18 cellular contexts compared by ENCODE assay signal in the genomic region with DNA sequence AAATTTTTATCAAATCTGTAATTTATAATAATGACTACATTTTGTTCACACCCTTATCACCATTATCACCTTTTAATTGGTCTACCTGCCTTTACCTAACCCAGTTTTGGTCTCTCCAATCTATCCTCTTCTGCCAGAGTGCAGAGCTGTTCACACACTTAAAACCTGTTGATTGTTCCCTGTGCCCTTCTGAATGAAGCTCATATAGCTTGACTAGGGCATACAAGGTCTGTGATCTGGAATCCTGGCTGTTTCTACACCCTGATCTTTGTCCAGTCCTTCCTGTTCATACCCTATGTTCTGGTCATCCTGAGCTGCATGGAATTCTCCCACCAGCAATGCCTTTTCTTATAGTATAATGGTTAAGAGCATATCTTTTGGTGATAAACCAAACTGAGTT. TPM values are rescaled to one million over a fixed set of nuclear protein-coding genes. Genes with fewer than 3 reads are reported as not detected.
DNase-seq lines count a peak whose midpoint lies in the region; ATAC-seq and TF ChIP-seq lines count a peak whose summit lies in the region.
"Had no signal": no experiment of that assay in that cellular context is flagged by ENCODE, and none has a peak within 500 bp of the region (broad histone marks: within the 10 kb centered on the region; RNA-seq: fewer than 3 reads in every experiment).

No MANE protein-coding gene starts in this region.

- peak; percentile 42 for ATAC-seq in Right ventricle myocardium inferior
- no peak for ATAC-seq in HG03457 (IDR thresholded peaks at IDR 0.05; ENCODE audit: unreplicated experiment)
- no peak for ATAC-seq in HG03175 (IDR thresholded peaks at IDR 0.05; ENCODE audit: unreplicated experiment)
- ATAC-seq in GM18505 (IDR thresholded peaks at IDR 0.05; ENCODE audit: unreplicated experiment): no peak

- no peak overlapping the region for H3K27ac ChIP-seq in HEK293 (ENCODE audit: extremely low read depth, low read depth, low read length)
- H3K27ac ChIP-seq: coronary artery, thoracic aorta, WERI-Rb-1 had no signal

- intact Hi-C loops in Right ventricle myocardium inferior (cut with DNase I) (loop anchor here (5.0 kb wide), 1 partner anchor 36 kb away; no protein-coding TSS in a partner anchor), cardiac septum (cut with DNase I) (no loop called here)

- no peaks in the 10 kb centered on the region for H3K27me3 Mint-ChIP-seq in activated naive CD8-positive, alpha-beta T cell treated with anti-CD3 and anti-CD28 coated beads for 36 hours
- no peaks in the 10 kb centered on the region for H3K27me3 Mint-ChIP-seq in progenitor cell of endocrine pancreas

- CTCF ChIA-PET in HEK293 (lab: Yijun Ruan, JAX): interaction anchor here (0.7 kb wide), 1 partner anchor 46 kb away, joined by 5 read pairs; no protein-coding TSS in a partner anchor

- peak overlapping the region; percentile 12 for H3K27ac Mint-ChIP-seq in activated naive CD8-positive, alpha-beta T cell treated with anti-CD3 and anti-CD28 coated beads for 36 hours
- H3K27ac Mint-ChIP-seq in progenitor cell of endocrine pancreas: peak overlapping the region; percentile 18

- no peak overlapping the region for H3K4me3 Mint-ChIP-seq in activated naive CD8-positive, alpha-beta T cell treated with anti-CD3 and anti-CD28 coated beads for 36 hours
- no peak overlapping the region for H3K4me3 Mint-ChIP-seq in progenitor cell of endocrine pancreas (ENCODE audit: low read depth)

- DNase-seq in Right ventricle myocardium inferior (ENCODE audit: missing footprints) (no peak), cardiac septum (ENCODE audit: low spot score) (no peak), progenitor cell of endocrine pancreas (ENCODE audit: low spot score, unreplicated experiment) (no peak)
- no peak for DNase-seq in activated naive CD8-positive, alpha-beta T cell treated with anti-CD3 and anti-CD28 coated beads for 36 hours
- DNase-seq: activated gamma-delta T cell treated with Interleukin-2 at 50 U/mL for 16 hours, H7, head of caudate nucleus, NCI-H1417 treated with DMSO at 0.1 percent for 48 hours, NCI-H526 treated with DMSO at 0.1 percent for 48 hours, occipital lobe, SHP77, WERI-Rb-1 had no signal

- H3K9me3 ChIP-seq in HEK293 (ENCODE audit: control insufficient read depth, insufficient read depth, low read depth, low read length): no peaks in the 10 kb centered on the region
- H3K9me3 ChIP-seq: thoracic aorta had no signal

- POLR2A ChIA-PET in HEK293 (lab: Yijun Ruan, JAX): no interaction called here

- H3K9me3 Mint-ChIP-seq in activated naive CD8-positive, alpha-beta T cell treated with anti-CD3 and anti-CD28 coated beads for 36 hours: no peaks in the 10 kb centered on the region
- no peaks in the 10 kb centered on the region for H3K9me3 Mint-ChIP-seq in progenitor cell of endocrine pancreas (ENCODE audit: low read depth)

- no peak for TF ChIP-seq POLR2A in GM18505 (IDR thresholded peaks at IDR 0.05; ENCODE audit: borderline replicate concordance, extremely low read depth, insufficient read depth, insufficient read length)

- H3K4me3 ChIP-seq in HEK293 (ENCODE audit: low read depth, low read length): no peak overlapping the region
- H3K4me3 ChIP-seq: coronary artery, thoracic aorta had no signal

- peaks cover 4 to 19% of the 10 kb centered on the region in 2 experiments; a peak in 2 of 3 replicates for H3K36me3 ChIP-seq in HEK293 (ENCODE audit: control insufficient read depth in 2 of 2, insufficient read depth in 1 of 2, low read length in 2 of 2)
- H3K36me3 ChIP-seq: thoracic aorta had no signal

- TF ChIP-seq CTCF in HEK293 (tag by site-specific recombination; IDR thresholded peaks at IDR 0.05): no peak
- TF ChIP-seq CTCF in progenitor cell of endocrine pancreas (IDR thresholded peaks at IDR 0.05; ENCODE audit: unreplicated experiment): no peak

- peaks cover 39% of the 10 kb centered on the region for H3K36me3 Mint-ChIP-seq in activated naive CD8-positive, alpha-beta T cell treated with anti-CD3 and anti-CD28 coated beads for 36 hours
- H3K36me3 Mint-ChIP-seq in progenitor cell of endocrine pancreas (ENCODE audit: insufficient read depth): peaks cover 3% of the 10 kb centered on the region

- H3K4me1 Mint-ChIP-seq in activated naive CD8-positive, alpha-beta T cell treated with anti-CD3 and anti-CD28 coated beads for 36 hours: peaks cover 47% of the 10 kb centered on the region
- H3K4me1 Mint-ChIP-seq in progenitor cell of endocrine pancreas (ENCODE audit: low read depth): peaks cover 4% of the 10 kb centered on the region

- peaks cover 5% of the 10 kb centered on the region for H3K4me1 ChIP-seq in HEK293 (ENCODE audit: control insufficient read depth, insufficient read depth, low read length)

TF ChIP-seq in HEK293, 187 proteins besides CTCF, POLR2A, EP300 and RAD21:
- peak; percentile 69 for TF ChIP-seq SCRT1 (tag by site-specific recombination; IDR thresholded peaks at IDR 0.05; ENCODE audit: borderline replicate concordance)
- no peak for TF ChIP-seq ZNF837 (tag by site-specific recombination; IDR thresholded peaks at IDR 0.05)
- peak; percentile 85 for TF ChIP-seq SCRT2 (tag by site-specific recombination; IDR thresholded peaks at IDR 0.05)
- TF ChIP-seq ZSCAN16 (tag by site-specific recombination; IDR thresholded peaks at IDR 0.05): no peak

RNA-seq across cellular contexts. Expression of gene SUMO4, which starts 28.9 kb away (rescaled TPM):
- total RNA-seq in Right ventricle myocardium inferior (not detected), cardiac septum (1.3 TPM), progenitor cell of endocrine pancreas (2.7 and 3.6 TPM in 2 replicates)
- total RNA-seq in activated naive CD8-positive, alpha-beta T cell treated with anti-CD3 and anti-CD28 coated beads for 36 hours: 1 to 10 TPM; 2.3 to 2.6 TPM

RNA-seq across cellular contexts. Expression of gene TAB2, which starts 53.6 kb away (rescaled TPM):
- 57.4 TPM for total RNA-seq in Right ventricle myocardium inferior
- total RNA-seq in cardiac septum: 49.2 TPM
- total RNA-seq in activated naive CD8-positive, alpha-beta T cell treated with anti-CD3 and anti-CD28 coated beads for 36 hours: 10 to 100 TPM; 55.5 to 56.1 TPM
- total RNA-seq in progenitor cell of endocrine pancreas: 58.0 and 60.0 TPM in 2 replicates
